ENCODE assay signal across 20 cellular contexts in the genomic region with DNA sequence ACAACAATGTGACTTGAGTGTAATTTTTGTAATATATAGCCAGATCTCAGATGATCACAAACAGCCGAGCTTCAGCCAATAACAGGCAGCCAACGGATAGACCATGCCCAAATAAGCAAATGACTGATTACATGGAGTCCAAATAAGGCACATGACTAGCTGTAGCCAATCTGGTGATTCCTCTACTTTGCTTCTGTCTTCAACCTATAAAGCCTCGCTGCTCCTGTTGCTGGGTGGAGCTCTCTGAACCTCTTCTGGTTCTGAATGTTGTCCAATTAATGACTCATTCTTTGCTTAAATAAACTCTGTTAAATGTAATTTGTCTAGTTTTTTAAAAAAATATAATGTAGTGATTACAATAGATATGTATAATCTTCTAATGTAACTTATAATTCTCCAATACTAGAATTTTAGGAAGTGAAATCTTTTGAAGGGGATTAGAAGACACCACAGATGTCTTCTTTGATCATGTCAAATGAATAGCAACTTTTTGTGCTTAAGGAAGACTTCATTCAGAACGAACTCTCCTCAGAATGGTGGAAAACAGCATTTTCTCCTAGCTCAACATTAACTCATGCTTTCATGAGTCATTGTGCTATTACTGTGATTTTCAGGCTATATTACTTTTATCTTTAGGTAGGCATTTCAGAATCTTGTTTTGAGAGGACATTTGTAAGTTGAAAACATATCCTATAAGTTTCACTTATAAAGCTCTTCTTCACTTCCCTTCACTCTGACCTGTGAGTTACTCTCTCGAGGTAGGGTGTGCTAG.
A peak's percentile ranks its signal among the peaks of the same experiment; 100 is the strongest.
DNase-seq lines count a peak whose midpoint lies in the region; ATAC-seq and TF ChIP-seq lines count a peak whose summit lies in the region.
"Had no signal": no experiment of that assay in that cellular context is flagged by ENCODE, and none has a peak within 500 bp of the region (broad histone marks: within the 10 kb centered on the region; RNA-seq: fewer than 3 reads in every experiment).

No MANE protein-coding gene starts in this region.

- H3K4me3 ChIP-seq in AG04450 (ENCODE audit: low read depth, low read length): no peak overlapping the region
- H3K4me3 ChIP-seq in HFF-Myc (replicated peaks; ENCODE audit: low read depth, low read length): no peak overlapping the region
- H3K4me3 ChIP-seq in SJSA1: no peak overlapping the region
- no peak overlapping the region for H3K4me3 ChIP-seq in epithelial cell of esophagus (ENCODE audit: low read length)

- DNase-seq in AG04450 (ENCODE audit: low read depth, low spot score) (peak; percentile 21), HFF-Myc (ENCODE audit: extremely low read depth, low read depth) (peak; percentile 41), SJSA1 (ENCODE audit: low read depth in 1 of 2, low spot score in 2 of 2) (no peak), epithelial cell of esophagus (ENCODE audit: low read depth) (peak; percentile 54), DMS153 (lab: John Stamatoyannopoulos, UW) (no peak), NCI-H526 treated with DMSO at 0.1 percent for 48 hours (lab: John Stamatoyannopoulos, UW) (no peak), amniotic stem cell (lab: John Stamatoyannopoulos, UW) (no peak)
- DNase-seq: activated CD8-positive, alpha-beta T cell treated with anti-CD3 and anti-CD28 coated beads, Interleukin-2, amount 10 ng/mL, durations not matched to agents 7 days and 5 days; activated T-cell treated with anti-CD3 and anti-CD28 coated beads, Interleukin-2, amount 50 U/mL, for 48 hours; central memory CD4-positive, alpha-beta T cell; effector memory CD4-positive, alpha-beta T cell; hypothalamus; kidney glomerular epithelial cell; NCI-H1694; NCI-H2227 treated with DMSO at 0.1 percent for 48 hours; nephron progenitor cell; Right ventricle myocardium superior; stimulated activated CD4-positive, alpha-beta T cell treated with anti-CD3 and anti-CD28 coated beads, Interleukin-4, amount 100 ng/mL, for 24 hours; WERI-Rb-1 had no signal

- H3K36me3 ChIP-seq in SJSA1: no peaks in the 10 kb centered on the region
- H3K36me3 ChIP-seq: WERI-Rb-1 had no signal

- H3K9me3 ChIP-seq in AG04450 (ENCODE audit: control insufficient read depth, insufficient read depth, low read length): no peaks in the 10 kb centered on the region
- no peaks in the 10 kb centered on the region for H3K9me3 ChIP-seq in SJSA1 (replicated peaks)

- TF ChIP-seq CTCF in AG04450 (IDR thresholded peaks at IDR 0.05; ENCODE audit: low read depth, low read length) (no peak), HFF-Myc (IDR thresholded peaks at IDR 0.05; ENCODE audit: low read depth, low read length, missing control alignments) (no peak), epithelial cell of esophagus (IDR thresholded peaks at IDR 0.05; ENCODE audit: insufficient read depth, low read depth, low read length, missing control alignments) (no peak)

- POLR2A ChIA-PET in AG04450 (lab: Yijun Ruan, JAX): no interaction called here

- CTCF ChIA-PET in AG04450 (lab: Charles Lee): no interaction called here

- no peak for ATAC-seq in HG03045 (IDR thresholded peaks at IDR 0.05; ENCODE audit: unreplicated experiment)
- ATAC-seq: activated CD8-positive, alpha-beta T cell treated with anti-CD3 and anti-CD28 coated beads, Interleukin-2, amount 10 ng/mL, durations not matched to agents 7 days and 5 days had no signal

- peaks cover 18% of the 10 kb centered on the region for H3K4me1 ChIP-seq in SJSA1 (replicated peaks)

- H3K27me3 ChIP-seq in AG04450 (ENCODE audit: control insufficient read depth, insufficient read depth, low read length): no peaks in the 10 kb centered on the region
- no peaks in the 10 kb centered on the region for H3K27me3 ChIP-seq in SJSA1 (replicated peaks)

- H3K27ac ChIP-seq in AG04450 (ENCODE audit: low read depth, low read length) (no peak overlapping the region), SJSA1 (peak overlapping the region; percentile 25)
- H3K27ac ChIP-seq: WERI-Rb-1 had no signal

Comparison
In these comparisons a context has a peak if more than half of its experiments do, and no peak if none do; other contexts are left out.
1. DNase-seq: peak in AG04450 (single experiment), HFF-Myc (single experiment) and epithelial cell of esophagus (single experiment); none in SJSA1 (0 of 2), DMS153 (single experiment), NCI-H526 treated with DMSO at 0.1 percent for 48 hours (single experiment) and amniotic stem cell (single experiment).